Comparison of ENCODE assay signal across 22 cellular contexts in the genomic region with DNA sequence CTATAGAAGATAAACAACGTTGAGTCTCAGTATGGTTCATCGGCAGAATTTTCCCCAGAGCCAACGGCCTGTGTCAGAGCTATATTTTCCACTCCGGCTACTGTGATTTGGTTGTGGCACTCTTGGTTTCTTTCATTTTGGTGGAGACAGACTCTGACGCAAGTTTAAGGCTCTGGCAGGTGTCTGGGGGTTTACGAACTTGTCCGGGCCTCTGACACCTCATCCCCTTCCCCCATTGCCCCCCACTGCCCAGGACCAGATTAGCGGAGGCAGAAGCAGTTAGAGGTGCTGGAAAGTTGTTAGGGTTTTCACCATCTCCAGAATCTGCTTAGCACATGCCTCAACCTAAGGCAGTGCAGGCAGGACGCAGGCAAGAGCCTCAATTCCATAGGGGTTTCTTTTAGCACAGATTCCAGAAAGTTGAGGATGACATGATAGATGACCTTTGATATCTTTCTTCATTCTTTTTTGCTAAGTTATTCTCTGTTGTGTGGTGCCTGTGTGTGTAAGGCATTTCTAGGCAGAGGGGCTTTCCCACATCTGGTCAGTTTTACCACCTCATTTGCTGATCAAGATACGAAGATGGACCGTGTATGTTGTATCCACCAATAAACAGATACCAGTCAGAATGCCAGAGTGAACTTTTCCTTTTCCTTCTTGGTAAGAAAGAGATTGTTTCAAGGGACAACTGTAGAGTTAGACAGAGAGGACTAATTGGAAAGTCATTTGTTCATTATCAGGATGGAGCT. TPM values are rescaled to one million over a fixed set of nuclear protein-coding genes. Genes with fewer than 3 reads are reported as not detected.
A peak's percentile ranks its signal among the peaks of the same experiment; 100 is the strongest.
DNase-seq lines count a peak whose midpoint lies in the region; ATAC-seq, FAIRE-seq and TF ChIP-seq lines count a peak whose summit lies in the region.
"Had no signal": no experiment of that assay in that cellular context is flagged by ENCODE, and none has a peak within 500 bp of the region (broad histone marks: within the 10 kb centered on the region; RNA-seq: fewer than 3 reads in every experiment).

No MANE protein-coding gene starts in this region.

- POLR2A ChIA-PET in WTC11 (lab: Charles Lee) = interaction anchor here (0.7 kb wide), 1 partner anchor 78 kb away, joined by 5 read pairs; no protein-coding TSS in a partner anchor

- FAIRE-seq in GM12891 (lab: Jason Lieb, UNC) = peak; percentile 69
- FAIRE-seq: HepG2, small intestine had no signal

- H3K27ac Mint-ChIP-seq in naive B cell (peak overlapping the region; percentile 64 to 93 (median 81)), WTC11 (no peak overlapping the region)
- H3K27ac Mint-ChIP-seq: mesothelial cell of epicardium had no signal

- H3K4me1 Mint-ChIP-seq in naive B cell (peaks cover 24 to 48% (median 41%) of the 10 kb centered on the region in 3 donors), WTC11 (no peaks in the 10 kb centered on the region)
- H3K4me1 Mint-ChIP-seq: mesothelial cell of epicardium had no signal

- TF ChIP-seq CTCF in KMS-11 (conservative IDR thresholded peaks at IDR 0.05; ENCODE audit: low read depth, low read length) (no peak), WTC11 (IDR thresholded peaks at IDR 0.05) (no peak)

- H3K9me3 Mint-ChIP-seq in naive B cell = peaks cover 0 to 4% (median 0%) of the 10 kb centered on the region in 7 donors
- no peaks in the 10 kb centered on the region for H3K9me3 Mint-ChIP-seq in WTC11
- H3K9me3 Mint-ChIP-seq: activated naive CD4-positive, alpha-beta T cell treated with anti-CD3 and anti-CD28 coated beads, Interleukin-2, amount 50 U/mL, for 72 hours; central memory CD8-positive, alpha-beta T cell; mesothelial cell of epicardium had no signal

- no peaks in the 10 kb centered on the region for H3K36me3 Mint-ChIP-seq in naive B cell
- no peaks in the 10 kb centered on the region for H3K36me3 Mint-ChIP-seq in WTC11
- H3K36me3 Mint-ChIP-seq: activated naive CD4-positive, alpha-beta T cell treated with anti-CD3 and anti-CD28 coated beads, Interleukin-2, amount 50 U/mL, for 72 hours; mesothelial cell of epicardium had no signal

- H3K4me3 ChIP-seq in KMS-11 (IDR thresholded peaks at IDR 0.05; ENCODE audit: insufficient read depth, low read depth, low read length) = peak overlapping the region; percentile 58
- H3K4me3 ChIP-seq: gastroesophageal sphincter, ovary had no signal

- H3K9ac ChIP-seq in KMS-11 = peak overlapping the region; percentile 66

- H4K20me1 ChIP-seq in KMS-11 (ENCODE audit: insufficient read depth) = no peaks in the 10 kb centered on the region

- H3K4me3 Mint-ChIP-seq in naive B cell (peak overlapping the region in 6 of 8 donors; percentile 10 to 73 (median 26)), WTC11 (no peak overlapping the region)
- H3K4me3 Mint-ChIP-seq: mesothelial cell of epicardium had no signal

- CTCF ChIA-PET in WTC11 (lab: Charles Lee) = no interaction called here

- no peaks in the 10 kb centered on the region for H3K79me2 ChIP-seq in KMS-11 (ENCODE audit: insufficient read depth, low read depth)

- no peaks in the 10 kb centered on the region for H3K36me3 ChIP-seq in KMS-11 (ENCODE audit: insufficient read depth)
- H3K36me3 ChIP-seq: gastroesophageal sphincter, ovary had no signal

- H3K4me2 ChIP-seq in KMS-11 = peak overlapping the region; percentile 87

- peak; percentile 54 for TF ChIP-seq POLR2A in GM12891 (IDR thresholded peaks at IDR 0.05; ENCODE audit: low read depth, low read length)

- ATAC-seq in GM19351 (IDR thresholded peaks at IDR 0.05; ENCODE audit: unreplicated experiment) (peak; percentile 44), naive B cell (ENCODE audit: low read depth in 2 of 2) (peak; percentile 76), WTC11 (no peak), GM21786 (IDR thresholded peaks at IDR 0.05; ENCODE audit: unreplicated experiment) (no peak)
- ATAC-seq: gastroesophageal sphincter, HepG2, Panc1 had no signal

- H3K27me3 Mint-ChIP-seq in naive B cell (peaks cover 0 to 12% (median 11%) of the 10 kb centered on the region in 3 donors), WTC11 (ENCODE audit: low read depth) (peaks cover 3% of the 10 kb centered on the region; the same call in 1 of the 2 replicates)
- H3K27me3 Mint-ChIP-seq: central memory CD8-positive, alpha-beta T cell had no signal

- peaks cover 100% of the 10 kb centered on the region for H3K4me1 ChIP-seq in KMS-11 (ENCODE audit: low read depth, poor library complexity, severe bottlenecking)
- H3K4me1 ChIP-seq: gastroesophageal sphincter had no signal

- H3K27me3 ChIP-seq in KMS-11 (ENCODE audit: insufficient read depth, low read depth) = no peaks in the 10 kb centered on the region
- H3K27me3 ChIP-seq: ovary had no signal

- no peak for DNase-seq in GM12891 (ENCODE audit: insufficient read length, low spot score)
- DNase-seq in naive B cell = peak; percentile 54
- DNase-seq in WTC11 (ENCODE audit: low spot score) = no peak
- no peak for DNase-seq in NCI-H2107 (lab: John Stamatoyannopoulos, UW)
- DNase-seq in COR-L47 (lab: John Stamatoyannopoulos, UW) = no peak
- DNase-seq: GF-D8, H7, NCI-H1105, NCI-H510A, ovary, small intestine had no signal

- peak overlapping the region; percentile 89 for H3K27ac ChIP-seq in KMS-11
- H3K27ac ChIP-seq: gastroesophageal sphincter, ovary had no signal

- H2AFZ ChIP-seq in KMS-11 (ENCODE audit: low read depth) = peak overlapping the region; percentile 43

TF ChIP-seq in GM12891, 5 proteins besides CTCF, POLR2A, EP300 and RAD21:
- TF ChIP-seq SPI1 (IDR thresholded peaks at IDR 0.05; ENCODE audit: low read depth, low read length) (no peak), PAX5 (IDR thresholded peaks at IDR 0.05; ENCODE audit: insufficient read depth, low read length, severe bottlenecking) (no peak), TAF1 (IDR thresholded peaks at IDR 0.05; ENCODE audit: low read depth, low read length) (0 out of 2 replicates have a peak, but pooled peaks have one; percentile 31), POU2F2 (IDR thresholded peaks at IDR 0.05; ENCODE audit: low read depth, low read length) (peak; percentile 39; the same call in 1 of the 2 replicates), POLR2AphosphoS5 (IDR thresholded peaks at IDR 0.05; ENCODE audit: low read depth, low read length) (no peak)

TF ChIP-seq in WTC11, 78 proteins besides CTCF, POLR2A, EP300 and RAD21 (continues in another document):
- TF ChIP-seq GABPB1 (CRISPR knock-in tag; IDR thresholded peaks at IDR 0.05) = no peak
- no peak for TF ChIP-seq GRHL2 (CRISPR knock-in tag; IDR thresholded peaks at IDR 0.05; ENCODE audit: insufficient replicate concordance, severe bottlenecking)
- no peak for TF ChIP-seq ESRRA (CRISPR knock-in tag; IDR thresholded peaks at IDR 0.05; ENCODE audit: borderline replicate concordance)
- TF ChIP-seq, protein P1, sequence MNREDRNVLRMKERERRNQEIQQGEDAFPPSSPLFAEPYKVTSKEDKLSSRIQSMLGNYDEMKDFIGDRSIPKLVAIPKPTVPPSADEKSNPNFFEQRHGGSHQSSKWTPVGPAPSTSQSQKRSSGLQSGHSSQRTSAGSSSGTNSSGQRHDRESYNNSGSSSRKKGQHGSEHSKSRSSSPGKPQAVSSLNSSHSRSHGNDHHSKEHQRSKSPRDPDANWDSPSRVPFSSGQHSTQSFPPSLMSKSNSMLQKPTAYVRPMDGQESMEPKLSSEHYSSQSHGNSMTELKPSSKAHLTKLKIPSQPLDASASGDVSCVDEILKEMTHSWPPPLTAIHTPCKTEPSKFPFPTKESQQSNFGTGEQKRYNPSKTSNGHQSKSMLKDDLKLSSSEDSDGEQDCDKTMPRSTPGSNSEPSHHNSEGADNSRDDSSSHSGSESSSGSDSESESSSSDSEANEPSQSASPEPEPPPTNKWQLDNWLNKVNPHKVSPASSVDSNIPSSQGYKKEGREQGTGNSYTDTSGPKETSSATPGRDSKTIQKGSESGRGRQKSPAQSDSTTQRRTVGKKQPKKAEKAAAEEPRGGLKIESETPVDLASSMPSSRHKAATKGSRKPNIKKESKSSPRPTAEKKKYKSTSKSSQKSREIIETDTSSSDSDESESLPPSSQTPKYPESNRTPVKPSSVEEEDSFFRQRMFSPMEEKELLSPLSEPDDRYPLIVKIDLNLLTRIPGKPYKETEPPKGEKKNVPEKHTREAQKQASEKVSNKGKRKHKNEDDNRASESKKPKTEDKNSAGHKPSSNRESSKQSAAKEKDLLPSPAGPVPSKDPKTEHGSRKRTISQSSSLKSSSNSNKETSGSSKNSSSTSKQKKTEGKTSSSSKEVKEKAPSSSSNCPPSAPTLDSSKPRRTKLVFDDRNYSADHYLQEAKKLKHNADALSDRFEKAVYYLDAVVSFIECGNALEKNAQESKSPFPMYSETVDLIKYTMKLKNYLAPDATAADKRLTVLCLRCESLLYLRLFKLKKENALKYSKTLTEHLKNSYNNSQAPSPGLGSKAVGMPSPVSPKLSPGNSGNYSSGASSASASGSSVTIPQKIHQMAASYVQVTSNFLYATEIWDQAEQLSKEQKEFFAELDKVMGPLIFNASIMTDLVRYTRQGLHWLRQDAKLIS (CRISPR knock-in tag; IDR thresholded peaks at IDR 0.05; ENCODE audit: borderline replicate concordance) = no peak
- no peak for TF ChIP-seq ZNF671 (CRISPR knock-in tag; IDR thresholded peaks at IDR 0.05)
- TF ChIP-seq, protein P2, sequence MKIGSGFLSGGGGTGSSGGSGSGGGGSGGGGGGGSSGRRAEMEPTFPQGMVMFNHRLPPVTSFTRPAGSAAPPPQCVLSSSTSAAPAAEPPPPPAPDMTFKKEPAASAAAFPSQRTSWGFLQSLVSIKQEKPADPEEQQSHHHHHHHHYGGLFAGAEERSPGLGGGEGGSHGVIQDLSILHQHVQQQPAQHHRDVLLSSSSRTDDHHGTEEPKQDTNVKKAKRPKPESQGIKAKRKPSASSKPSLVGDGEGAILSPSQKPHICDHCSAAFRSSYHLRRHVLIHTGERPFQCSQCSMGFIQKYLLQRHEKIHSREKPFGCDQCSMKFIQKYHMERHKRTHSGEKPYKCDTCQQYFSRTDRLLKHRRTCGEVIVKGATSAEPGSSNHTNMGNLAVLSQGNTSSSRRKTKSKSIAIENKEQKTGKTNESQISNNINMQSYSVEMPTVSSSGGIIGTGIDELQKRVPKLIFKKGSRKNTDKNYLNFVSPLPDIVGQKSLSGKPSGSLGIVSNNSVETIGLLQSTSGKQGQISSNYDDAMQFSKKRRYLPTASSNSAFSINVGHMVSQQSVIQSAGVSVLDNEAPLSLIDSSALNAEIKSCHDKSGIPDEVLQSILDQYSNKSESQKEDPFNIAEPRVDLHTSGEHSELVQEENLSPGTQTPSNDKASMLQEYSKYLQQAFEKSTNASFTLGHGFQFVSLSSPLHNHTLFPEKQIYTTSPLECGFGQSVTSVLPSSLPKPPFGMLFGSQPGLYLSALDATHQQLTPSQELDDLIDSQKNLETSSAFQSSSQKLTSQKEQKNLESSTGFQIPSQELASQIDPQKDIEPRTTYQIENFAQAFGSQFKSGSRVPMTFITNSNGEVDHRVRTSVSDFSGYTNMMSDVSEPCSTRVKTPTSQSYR (CRISPR knock-in tag; IDR thresholded peaks at IDR 0.05) = no peak
- TF ChIP-seq NFYB (CRISPR knock-in tag; conservative IDR thresholded peaks at IDR 0.05; ENCODE audit: low read depth) = no peak
- TF ChIP-seq ZNF263 (CRISPR knock-in tag; IDR thresholded peaks at IDR 0.05; ENCODE audit: low read depth) = no peak

RNA-seq across cellular contexts. Expression of a gene that starts 18.4 kb away (rescaled TPM):
- polyA plus RNA-seq in GM12891 (2012; ENCODE audit: low read depth, missing spikeins) = 3.3 TPM
- polyA plus RNA-seq in naive B cell (ENCODE audit: low read depth in 6 of 6) = under 1 TPM in 2 of 6 donors, not detected in 4; 0.17 to 0.31 TPM
- total RNA-seq in WTC11 (2021) = not detected in 3 replicates
- total RNA-seq: H7, HepG2, mesothelial cell of epicardium, temporal lobe had no signal
- polyA plus RNA-seq: HepG2 had no signal

RNA-seq across cellular contexts. Expression of a gene that starts 20.1 kb away (rescaled TPM):
- polyA plus RNA-seq in GM12891 (2012; ENCODE audit: low read depth, missing spikeins) = 0.18 TPM
- polyA plus RNA-seq in naive B cell (ENCODE audit: low read depth in 6 of 6) = not detected
- not detected in 3 replicates for total RNA-seq in WTC11 (2021)
- total RNA-seq: activated naive CD4-positive, alpha-beta T cell treated with anti-CD3 and anti-CD28 coated beads, Interleukin-2, amount 50 U/mL, for 72 hours; H7; HepG2; mesothelial cell of epicardium; ovary; T-helper 1 cell treated with Interleukin-12 subunit alpha and Interleukin-12 subunit beta and Interleukin-4 antibody, amounts not matched to agents 30 ng/mL and 1 ng/mL, for 36 hours; temporal lobe had no signal
- polyA plus RNA-seq: HepG2, ovary, small intestine had no signal

Comparison
In these comparisons a context has a peak if more than half of its experiments do, and no peak if none do; other contexts are left out.
1. ATAC-seq: peak in GM19351 (single experiment) and naive B cell (2 of 2); none in WTC11 (single experiment) and GM21786 (single experiment).